Comparison of ENCODE assay signal across 8 cellular contexts in the genomic region with DNA sequence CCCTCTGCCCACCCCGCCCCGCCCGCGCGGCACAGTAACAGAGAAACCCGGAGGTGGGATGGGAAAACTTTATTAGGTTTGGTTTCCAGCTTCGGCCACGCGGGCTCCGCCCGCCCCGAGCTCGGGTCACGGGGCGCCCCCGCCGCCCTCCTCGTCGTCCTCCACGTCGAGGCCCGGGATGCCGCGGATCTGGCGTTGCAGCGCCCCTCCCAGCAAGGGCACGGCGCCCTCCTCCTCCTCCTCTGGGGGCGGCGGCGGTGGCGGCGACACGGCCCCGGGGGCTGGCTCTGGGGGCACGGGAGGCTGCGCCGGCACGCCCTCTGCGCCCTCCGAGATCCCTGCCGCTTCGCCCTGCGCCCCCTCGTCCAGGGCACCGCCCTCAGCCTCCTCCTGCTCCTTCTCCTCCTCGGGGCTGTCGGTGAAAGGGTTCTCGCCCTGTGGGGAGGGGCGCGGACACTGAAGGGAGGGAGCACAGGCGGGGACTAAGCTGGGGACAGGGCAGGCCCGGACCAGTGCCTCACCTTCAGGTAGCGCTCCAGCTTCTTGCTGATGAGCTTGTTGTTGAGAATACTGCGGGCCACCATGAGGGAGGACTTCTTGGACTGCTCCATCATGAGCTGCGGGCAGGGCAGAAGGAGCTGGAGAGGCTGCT. TPM values are rescaled to one million over a fixed set of nuclear protein-coding genes. Genes with fewer than 3 reads are reported as not detected.
DNase-seq lines count a peak whose midpoint lies in the region; ATAC-seq, FAIRE-seq and TF ChIP-seq lines count a peak whose summit lies in the region.

No MANE protein-coding gene starts in this region.

- DNase-seq in NCI-H2081 (lab: John Stamatoyannopoulos, UW) (peak; percentile 41 to 49), NCI-H2081 treated with DMSO at 0.1 percent for 48 hours (lab: John Stamatoyannopoulos, UW) (no peak), HK-2 (ENCODE audit: unreplicated experiment) (peak; percentile 70), RWPE1 (ENCODE audit: low spot score) (peak; percentile 49), urothelium cell line (ENCODE audit: low spot score) (peak; percentile 62)

- H3K27ac ChIP-seq in RWPE1 (peak overlapping the region; percentile 95), ectodermal cell (ENCODE audit: insufficient read depth, low read depth, low read length, poor library complexity, severe bottlenecking) (peak overlapping the region; percentile 89), mesodermal cell (ENCODE audit: low read depth, low read length, severe bottlenecking) (peak overlapping the region; percentile 97)

- H3K36me3 ChIP-seq in ectodermal cell (ENCODE audit: control insufficient read depth, insufficient read depth, low read length) (no peaks in the 10 kb centered on the region), mesodermal cell (ENCODE audit: control insufficient read depth, insufficient read depth, low read length) (peaks cover 23% of the 10 kb centered on the region)

- POLR2A ChIA-PET in RWPE1 (lab: Yijun Ruan, JAX; ENCODE audit: low non-redundant PET) = interaction anchor here (0.5 to 1.8 kb wide), 4 partner anchors 17 to 185 kb away, joined by 3 to 4 read pairs (median 3); a partner anchor contains a TSS

- CTCF ChIA-PET in RWPE1 (lab: Yijun Ruan, JAX) = interaction anchor here (0.6 to 0.9 kb wide), 4 partner anchors 39 to 203 kb away, joined by 3 to 5 read pairs (median 4); no protein-coding TSS in a partner anchor

- no peaks in the 10 kb centered on the region for H3K9me3 ChIP-seq in ectodermal cell (ENCODE audit: control insufficient read depth, low read length)
- H3K9me3 ChIP-seq in mesodermal cell (ENCODE audit: control insufficient read depth, low read length) = no peaks in the 10 kb centered on the region

- H3K4me3 ChIP-seq in ectodermal cell (ENCODE audit: insufficient read depth, low read depth, low read length) (peak overlapping the region; percentile 52), mesodermal cell (ENCODE audit: extremely low read depth, insufficient read depth, low read length, poor library complexity, severe bottlenecking) (peak overlapping the region; percentile 98)

- H3K4me1 ChIP-seq in ectodermal cell (ENCODE audit: control insufficient read depth, insufficient read depth, low read length) (peaks cover 7% of the 10 kb centered on the region), mesodermal cell (ENCODE audit: control insufficient read depth, insufficient read depth, low read length, poor library complexity, severe bottlenecking) (peaks cover 10% of the 10 kb centered on the region)

- no peaks in the 10 kb centered on the region for H3K27me3 ChIP-seq in ectodermal cell (ENCODE audit: control insufficient read depth, insufficient read depth, low read length, poor library complexity, severe bottlenecking)

- TF ChIP-seq CTCF in RWPE1 (conservative IDR thresholded peaks at IDR 0.05; ENCODE audit: low read depth) = no peak

- ATAC-seq in GM21367 (IDR thresholded peaks at IDR 0.05; ENCODE audit: unreplicated experiment) = peak; percentile 47

- WGBS in ectodermal cell, 2 experiments = 1% methylated on average over 56 of the region's 56 CpGs
- WGBS in mesodermal cell (ENCODE audit: insufficient coverage in 2 of 2), 2 experiments = 1 to 4% methylated on average over 13 to 46 of the region's 56 CpGs

- no peak for FAIRE-seq in urothelium cell line (lab: Jason Lieb, UNC)

RNA-seq across cellular contexts. Expression of a gene that starts 0.5 kb away (rescaled TPM):
- polyA plus RNA-seq in ectodermal cell (2013, experiment 1 of 4) = 26.3 TPM
- 26.6 TPM for polyA plus RNA-seq in ectodermal cell (2013, experiment 2 of 4)
- 21.4 TPM for polyA plus RNA-seq in ectodermal cell (2013, experiment 3 of 4)
- 20.3 TPM for polyA plus RNA-seq in ectodermal cell (2013, experiment 4 of 4)
- polyA plus RNA-seq in mesodermal cell (2013, experiment 1 of 2) = 15.3 TPM
- 12.6 TPM for polyA plus RNA-seq in mesodermal cell (2013, experiment 2 of 2)

RNA-seq across cellular contexts. Expression of a gene that starts 38.7 kb away (rescaled TPM):
- 179 TPM for polyA plus RNA-seq in ectodermal cell (2013, experiment 1 of 4)
- polyA plus RNA-seq in ectodermal cell (2013, experiment 2 of 4) = 180 TPM
- 137 TPM for polyA plus RNA-seq in ectodermal cell (2013, experiment 3 of 4)
- 177 TPM for polyA plus RNA-seq in ectodermal cell (2013, experiment 4 of 4)
- polyA plus RNA-seq in mesodermal cell (2013, experiment 1 of 2) = 105 TPM
- 91.0 TPM for polyA plus RNA-seq in mesodermal cell (2013, experiment 2 of 2)

RNA-seq across cellular contexts. Expression of a gene that starts 47.8 kb away (rescaled TPM):
- polyA plus RNA-seq in ectodermal cell (2013, experiment 1 of 4) = 103 TPM
- 100 TPM for polyA plus RNA-seq in ectodermal cell (2013, experiment 2 of 4)
- 71.5 TPM for polyA plus RNA-seq in ectodermal cell (2013, experiment 3 of 4)
- polyA plus RNA-seq in ectodermal cell (2013, experiment 4 of 4) = 79.4 TPM
- 66.2 TPM for polyA plus RNA-seq in mesodermal cell (2013, experiment 1 of 2)
- polyA plus RNA-seq in mesodermal cell (2013, experiment 2 of 2) = 63.1 TPM
